ENCODE assay signal across 15 cellular contexts in genomic region chr10:28842321-28842720, GRCh38.
A peak's percentile ranks its signal among the peaks of the same experiment; 100 is the strongest.
DNase-seq lines count a peak whose midpoint lies in the region; ATAC-seq, FAIRE-seq and TF ChIP-seq lines count a peak whose summit lies in the region.
"Had no signal": no experiment of that assay in that cellular context is flagged by ENCODE, and none has a peak within 500 bp of the region (broad histone marks: within the 10 kb centered on the region; RNA-seq: fewer than 3 reads in every experiment).

No MANE protein-coding gene starts in this region.

- no peaks in the 10 kb centered on the region for H3K27me3 Mint-ChIP-seq in mesothelial cell of epicardium (ENCODE audit: low read depth)
- peaks cover 8% of the 10 kb centered on the region for H3K27me3 Mint-ChIP-seq in activated T-helper 17 cell treated with anti-CD3 and anti-CD28 coated beads, Interleukin-2, amount 50 U/mL, for 72 hours
- H3K27me3 Mint-ChIP-seq in activated T-cell treated with anti-CD3 and anti-CD28 coated beads, Interleukin-2, amount 50 U/mL, for 4 hours (ENCODE audit: low read depth) = no peaks in the 10 kb centered on the region

- H3K9me3 Mint-ChIP-seq in mesothelial cell of epicardium = no peaks in the 10 kb centered on the region
- H3K9me3 Mint-ChIP-seq in activated T-helper 17 cell treated with anti-CD3 and anti-CD28 coated beads, Interleukin-2, amount 50 U/mL, for 72 hours = no peaks in the 10 kb centered on the region
- H3K9me3 Mint-ChIP-seq in activated T-cell treated with anti-CD3 and anti-CD28 coated beads, Interleukin-2, amount 50 U/mL, for 4 hours = no peaks in the 10 kb centered on the region
- H3K9me3 Mint-ChIP-seq: activated naive CD4-positive, alpha-beta T cell treated with anti-CD3 and anti-CD28 coated beads, Interleukin-2, amount 50 U/mL, for 72 hours had no signal

- peaks cover 57% of the 10 kb centered on the region for H3K4me1 Mint-ChIP-seq in mesothelial cell of epicardium
- no peaks in the 10 kb centered on the region for H3K4me1 Mint-ChIP-seq in activated T-helper 17 cell treated with anti-CD3 and anti-CD28 coated beads, Interleukin-2, amount 50 U/mL, for 72 hours
- H3K4me1 Mint-ChIP-seq in activated T-cell treated with anti-CD3 and anti-CD28 coated beads, Interleukin-2, amount 50 U/mL, for 4 hours (ENCODE audit: low read depth) = no peaks in the 10 kb centered on the region

- H3K4me3 ChIP-seq in cardiac fibroblast (replicated peaks in 1 of 2; ENCODE audit: low read depth in 2 of 2, low read length in 2 of 2) = no peak overlapping the region
- H3K4me3 ChIP-seq: upper lobe of right lung had no signal

- no peaks in the 10 kb centered on the region for H3K36me3 Mint-ChIP-seq in mesothelial cell of epicardium
- H3K36me3 Mint-ChIP-seq in activated T-helper 17 cell treated with anti-CD3 and anti-CD28 coated beads, Interleukin-2, amount 50 U/mL, for 72 hours (ENCODE audit: low read depth) = no peaks in the 10 kb centered on the region
- H3K36me3 Mint-ChIP-seq in activated T-cell treated with anti-CD3 and anti-CD28 coated beads, Interleukin-2, amount 50 U/mL, for 4 hours (ENCODE audit: insufficient read depth) = no peaks in the 10 kb centered on the region
- H3K36me3 Mint-ChIP-seq: activated naive CD4-positive, alpha-beta T cell treated with anti-CD3 and anti-CD28 coated beads, Interleukin-2, amount 50 U/mL, for 72 hours had no signal

- DNase-seq in AG08395 (ENCODE audit: low spot score) (peak; percentile 73), HTR-8/SVneo (ENCODE audit: insufficient read length, low spot score) (peak; percentile 17), cardiac fibroblast (ENCODE audit: low read depth in 2 of 2) (peak; percentile 88 to 90), mesothelial cell of epicardium (ENCODE audit: low spot score in 2 of 2, unreplicated experiment in 2 of 2) (peak in 1 of 2 experiments; percentile 1)
- no peak for DNase-seq in stimulated activated CD4-positive, alpha-beta T cell treated with anti-CD3 and anti-CD28 coated beads, Interleukin-12 subunit alpha, Interleukin-12 subunit beta, amount 100 ng/mL, for 4 hours
- no peak for DNase-seq in activated T-cell treated with anti-CD3 and anti-CD28 coated beads, Interleukin-2, amount 50 U/mL, for 4 hours
- DNase-seq: activated CD8-positive, alpha-beta memory T cell treated with anti-CD3 and anti-CD28 coated beads for 24 hours; effector memory CD4-positive, alpha-beta T cell; NCI-H1417; NCI-H526; upper lobe of right lung had no signal

- H3K27ac Mint-ChIP-seq in mesothelial cell of epicardium = peak overlapping the region; percentile 79
- H3K27ac Mint-ChIP-seq in activated T-helper 17 cell treated with anti-CD3 and anti-CD28 coated beads, Interleukin-2, amount 50 U/mL, for 72 hours = no peak overlapping the region
- H3K27ac Mint-ChIP-seq: activated naive CD4-positive, alpha-beta T cell treated with anti-CD3 and anti-CD28 coated beads, Interleukin-2, amount 50 U/mL, for 72 hours had no signal

- TF ChIP-seq CTCF in cardiac fibroblast (IDR thresholded peaks at IDR 0.05; ENCODE audit: low read depth, low read length) = no peak
- no peak for TF ChIP-seq CTCF in mesothelial cell of epicardium (IDR thresholded peaks at IDR 0.05; ENCODE audit: unreplicated experiment)

- ATAC-seq in activated T-helper 17 cell treated with anti-CD3 and anti-CD28 coated beads, Interleukin-2, amount 50 U/mL, for 72 hours (replicated peaks) = no peak
- ATAC-seq in GM21576 (IDR thresholded peaks at IDR 0.05; ENCODE audit: unreplicated experiment) = no peak
- no peak for ATAC-seq in activated T-cell treated with anti-CD3 and anti-CD28 coated beads, Interleukin-2, amount 50 U/mL, for 4 hours
- ATAC-seq: activated naive CD4-positive, alpha-beta T cell treated with anti-CD3 and anti-CD28 coated beads, Interleukin-2, amount 50 U/mL, for 72 hours; upper lobe of right lung had no signal

- no peak overlapping the region for H3K4me3 Mint-ChIP-seq in mesothelial cell of epicardium
- no peak overlapping the region for H3K4me3 Mint-ChIP-seq in activated T-helper 17 cell treated with anti-CD3 and anti-CD28 coated beads, Interleukin-2, amount 50 U/mL, for 72 hours
- no peak overlapping the region for H3K4me3 Mint-ChIP-seq in activated T-cell treated with anti-CD3 and anti-CD28 coated beads, Interleukin-2, amount 50 U/mL, for 4 hours

- no peak for FAIRE-seq in HTR-8/SVneo (lab: Jason Lieb, UNC)
- FAIRE-seq: TTC549 had no signal

Comparison
In these comparisons a context has a peak if more than half of its experiments do, and no peak if none do; other contexts are left out.
1. DNase-seq: peak in AG08395 (single experiment), HTR-8/SVneo (single experiment) and cardiac fibroblast (2 of 2); none in stimulated activated CD4-positive, alpha-beta T cell treated with anti-CD3 and anti-CD28 coated beads, Interleukin-12 subunit alpha, Interleukin-12 subunit beta, amount 100 ng/mL, for 4 hours (single experiment) and activated T-cell treated with anti-CD3 and anti-CD28 coated beads, Interleukin-2, amount 50 U/mL, for 4 hours (single experiment).